ENCODE assay signal across 11 cellular contexts in genomic region chr5:68273717-68274409, GRCh38. TPM values are rescaled to one million over a fixed set of nuclear protein-coding genes. Genes with fewer than 3 reads are reported as not detected.
DNase-seq lines count a peak whose midpoint lies in the region; ATAC-seq and TF ChIP-seq lines count a peak whose summit lies in the region.
"Had no signal": no experiment of that assay in that cellular context is flagged by ENCODE, and none has a peak within 500 bp of the region (broad histone marks: within the 10 kb centered on the region; RNA-seq: fewer than 3 reads in every experiment).

No MANE protein-coding gene starts in this region.

- H3K9me3 ChIP-seq in Karpas-422 (ENCODE audit: low read length), result no peaks in the 10 kb centered on the region
- H3K9me3 ChIP-seq: prostate gland had no signal

- H3K36me3 Mint-ChIP-seq in activated CD8-positive, alpha-beta T cell treated with anti-CD3 and anti-CD28 coated beads, Interleukin-2, amount 10 ng/mL, durations not matched to agents 7 days and 5 days (ENCODE audit: low read depth), result peaks cover 49% of the 10 kb centered on the region
- peaks cover 22% of the 10 kb centered on the region for H3K36me3 Mint-ChIP-seq in natural killer cell

- H2AFZ ChIP-seq in Karpas-422 (ENCODE audit: low read length), result no peak overlapping the region

- TF ChIP-seq CTCF in natural killer cell (IDR thresholded peaks at IDR 0.05), result no peak

- peaks cover 35% of the 10 kb centered on the region for H3K79me2 ChIP-seq in Karpas-422 (ENCODE audit: low read length)

- H3K27ac Mint-ChIP-seq in activated CD8-positive, alpha-beta T cell treated with anti-CD3 and anti-CD28 coated beads, Interleukin-2, amount 10 ng/mL, durations not matched to agents 7 days and 5 days, result peak overlapping the region; percentile 8
- H3K27ac Mint-ChIP-seq in natural killer cell, result peak overlapping the region; percentile 92

- intact Hi-C loops in natural killer cell (cut with micrococcal nuclease), result loop anchor here (2.0 to 5.0 kb wide), 2 partner anchors 13 to 1027 kb away; no protein-coding TSS in a partner anchor

- ATAC-seq in GM19023 (IDR thresholded peaks at IDR 0.05; ENCODE audit: unreplicated experiment), result peak; percentile 49
- peak; percentile 73 for ATAC-seq in HG02588 (IDR thresholded peaks at IDR 0.05; ENCODE audit: unreplicated experiment)
- ATAC-seq in activated CD8-positive, alpha-beta T cell treated with anti-CD3 and anti-CD28 coated beads, Interleukin-2, amount 10 ng/mL, durations not matched to agents 7 days and 5 days, result no peak
- ATAC-seq in natural killer cell, result no peak

- POLR2A ChIA-PET in activated CD8-positive, alpha-beta T cell treated with anti-CD3 and anti-CD28 coated beads, Interleukin-2, amount 10 ng/mL, durations not matched to agents 7 days and 5 days (lab: Charles Lee), result interaction anchor here (0.8 kb wide), 1 partner anchor 58 kb away, joined by 5 read pairs; the partner anchor contains the start of gene PIK3R1

- H3K4me3 Mint-ChIP-seq in activated CD8-positive, alpha-beta T cell treated with anti-CD3 and anti-CD28 coated beads, Interleukin-2, amount 10 ng/mL, durations not matched to agents 7 days and 5 days, result no peak overlapping the region
- no peak overlapping the region for H3K4me3 Mint-ChIP-seq in natural killer cell

- H3K4me2 ChIP-seq in Karpas-422 (ENCODE audit: low read depth, low read length, poor library complexity, severe bottlenecking), result no peak overlapping the region

- H3K36me3 ChIP-seq in Karpas-422 (ENCODE audit: insufficient read depth, low read length), result no peaks in the 10 kb centered on the region
- H3K36me3 ChIP-seq: brain microvascular endothelial cell, prostate gland had no signal

- H3K9me3 Mint-ChIP-seq in activated CD8-positive, alpha-beta T cell treated with anti-CD3 and anti-CD28 coated beads, Interleukin-2, amount 10 ng/mL, durations not matched to agents 7 days and 5 days (ENCODE audit: insufficient read depth), result no peaks in the 10 kb centered on the region
- H3K9me3 Mint-ChIP-seq in natural killer cell, result no peaks in the 10 kb centered on the region

- H3K27ac ChIP-seq in Karpas-422 (ENCODE audit: low read length), result no peak overlapping the region
- H3K27ac ChIP-seq: brain microvascular endothelial cell, prostate gland had no signal

- H3K4me1 Mint-ChIP-seq in activated CD8-positive, alpha-beta T cell treated with anti-CD3 and anti-CD28 coated beads, Interleukin-2, amount 10 ng/mL, durations not matched to agents 7 days and 5 days (ENCODE audit: low read depth), result peaks cover 64% of the 10 kb centered on the region
- H3K4me1 Mint-ChIP-seq in natural killer cell, result peaks cover 71% of the 10 kb centered on the region in 2 donors

- no peaks in the 10 kb centered on the region for H3K27me3 Mint-ChIP-seq in activated CD8-positive, alpha-beta T cell treated with anti-CD3 and anti-CD28 coated beads, Interleukin-2, amount 10 ng/mL, durations not matched to agents 7 days and 5 days (ENCODE audit: low read depth)
- H3K27me3 Mint-ChIP-seq in natural killer cell (ENCODE audit: low read depth in 2 of 2), result no peaks in the 10 kb centered on the region

- no peaks in the 10 kb centered on the region for H4K20me1 ChIP-seq in Karpas-422 (ENCODE audit: insufficient read depth, low read depth, low read length)

- no peak for DNase-seq in activated CD8-positive, alpha-beta T cell treated with anti-CD3 and anti-CD28 coated beads, Interleukin-2, amount 10 ng/mL, durations not matched to agents 7 days and 5 days
- DNase-seq in natural killer cell (no peak), DMS153 (lab: John Stamatoyannopoulos, UW) (no peak), NCI-H524 treated with DMSO at 0.1 percent for 48 hours (lab: John Stamatoyannopoulos, UW) (no peak), Karpas-422 (no peak)
- DNase-seq in stimulated activated CD4-positive, alpha-beta T cell treated with anti-CD3 and anti-CD28 coated beads, Interleukin-4, amount 100 ng/mL, for 4 hours, result no peak
- DNase-seq: brain microvascular endothelial cell, NCI-H748 treated with DMSO at 0.1 percent for 48 hours had no signal

- H3K4me3 ChIP-seq in Karpas-422 (ENCODE audit: low read length), result no peak overlapping the region
- H3K4me3 ChIP-seq: prostate gland had no signal

- H3K4me1 ChIP-seq in Karpas-422 (ENCODE audit: low read length), result peaks cover 12% of the 10 kb centered on the region
- H3K4me1 ChIP-seq: prostate gland had no signal

- no peaks in the 10 kb centered on the region for H3K9me2 ChIP-seq in Karpas-422 (replicated peaks; ENCODE audit: insufficient read depth, low read length)

- CTCF ChIA-PET in activated CD8-positive, alpha-beta T cell treated with anti-CD3 and anti-CD28 coated beads, Interleukin-2, amount 10 ng/mL, durations not matched to agents 7 days and 5 days (lab: Charles Lee), result interaction anchor here (0.7 to 6.3 kb wide), 6 partner anchors 13 to 1028 kb away, joined by 3 to 45 read pairs (median 22); partner anchors contain the start of gene PIK3R1

- H3K9ac ChIP-seq in Karpas-422 (ENCODE audit: low read length), result no peak overlapping the region

- H3K27me3 ChIP-seq in Karpas-422 (ENCODE audit: low read length), result no peaks in the 10 kb centered on the region
- H3K27me3 ChIP-seq: brain microvascular endothelial cell had no signal

RNA-seq across cellular contexts. Expression of gene PIK3R1, which starts 58.3 kb away (rescaled TPM):
- total RNA-seq in activated CD8-positive, alpha-beta T cell treated with anti-CD3 and anti-CD28 coated beads, Interleukin-2, amount 10 ng/mL, durations not matched to agents 7 days and 5 days, result 10 to 100 TPM; 61.1 to 65.0 TPM
- 100 to 1,000 TPM; 307 to 365 (median 313) TPM for total RNA-seq in natural killer cell
- 13.2 and 24.0 TPM in 2 replicates for total RNA-seq in Karpas-422 (2014; rRNA removed; shearing (Covaris generic); ENCODE audit: low replicate concordance)

Comparison
In these comparisons a context has a peak if more than half of its experiments do, and no peak if none do; other contexts are left out.
1. ATAC-seq: peak in GM19023 (single experiment) and HG02588 (single experiment); none in activated CD8-positive, alpha-beta T cell treated with anti-CD3 and anti-CD28 coated beads, Interleukin-2, amount 10 ng/mL, durations not matched to agents 7 days and 5 days (single experiment) and natural killer cell (0 of 3).
2. RNA of gene PIK3R1, which starts 58.3 kb away (total RNA-seq): 307 to 365 TPM in natural killer cell; 61.1 to 65.0 TPM in activated CD8-positive, alpha-beta T cell treated with anti-CD3 and anti-CD28 coated beads, Interleukin-2, amount 10 ng/mL, durations not matched to agents 7 days and 5 days and 13.2 to 24.0 TPM in Karpas-422; every median in the first group is over 4 times any median in the second.